Comparison of ENCODE assay signal across 8 cellular contexts in the genomic region with DNA sequence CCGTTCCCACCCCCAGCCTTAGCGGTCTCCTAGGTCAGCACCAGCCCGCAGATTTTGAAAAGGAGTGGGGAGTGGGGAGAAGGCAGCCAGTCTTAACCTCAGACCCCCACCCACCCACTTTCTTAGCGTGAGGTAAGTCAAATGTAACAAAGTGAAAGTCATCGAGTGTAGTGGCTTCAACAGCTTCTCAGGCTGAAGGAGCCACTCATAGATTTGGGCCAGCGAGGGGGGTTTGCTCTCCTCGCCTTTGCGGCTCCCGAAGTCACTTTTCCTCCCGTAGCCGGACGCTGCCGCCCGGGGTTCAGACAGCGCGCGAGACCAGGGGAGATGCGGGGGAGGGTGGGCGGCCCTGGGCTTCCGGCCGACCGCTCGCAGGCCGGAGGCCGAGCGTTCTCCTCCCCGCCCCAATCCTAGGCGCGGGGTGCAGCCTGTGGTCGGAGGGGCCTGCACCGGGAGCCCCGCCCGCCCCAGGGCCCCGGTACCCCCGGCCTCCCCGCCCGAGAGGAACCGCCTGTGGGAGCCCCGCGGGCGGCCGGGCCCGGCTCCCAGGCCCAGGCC. TPM values are rescaled to one million over a fixed set of nuclear protein-coding genes. Genes with fewer than 3 reads are reported as not detected.
DNase-seq lines count a peak whose midpoint lies in the region; ATAC-seq and TF ChIP-seq lines count a peak whose summit lies in the region.

No MANE protein-coding gene starts in this region.

- peak overlapping the region; percentile 62 for H3K4me3 Mint-ChIP-seq in activated naive CD4-positive, alpha-beta T cell treated with anti-CD3 and anti-CD28 coated beads for 36 hours

- ATAC-seq in right lobe of liver: no peak
- no peak for ATAC-seq in GM18909 (IDR thresholded peaks at IDR 0.05; ENCODE audit: poor library complexity, unreplicated experiment)

- H3K9me3 ChIP-seq in right lobe of liver: no peaks in the 10 kb centered on the region
- H3K9me3 ChIP-seq in thymus (ENCODE audit: control insufficient read depth): no peaks in the 10 kb centered on the region

- DNase-seq in activated naive CD4-positive, alpha-beta T cell treated with anti-CD3 and anti-CD28 coated beads for 36 hours: no peak
- no peak for DNase-seq in activated naive CD4-positive, alpha-beta T cell treated with anti-CD3 and anti-CD28 coated beads, Interleukin-2, amount 50 U/mL, for 16 hours
- DNase-seq in brain microvascular endothelial cell (no peak), right lobe of liver (peak in 1 of 3 donors; percentile 20), superior temporal gyrus (ENCODE audit: extremely low spot score) (no peak), cerebellar cortex (ENCODE audit: low spot score) (no peak)

- H3K36me3 ChIP-seq in brain microvascular endothelial cell (replicated peaks) (no peaks in the 10 kb centered on the region), right lobe of liver (no peaks in the 10 kb centered on the region), thymus (ENCODE audit: control insufficient read depth, insufficient read depth) (no peaks in the 10 kb centered on the region)

- intact Hi-C loops in activated naive CD4-positive, alpha-beta T cell treated with anti-CD3 and anti-CD28 coated beads for 36 hours (cut with micrococcal nuclease): loop anchor here (5.0 to 10.0 kb wide), 2 partner anchors 192 to 1074 kb away; a partner anchor contains a TSS
- intact Hi-C loops in right lobe of liver (cut with DNase I): no loop called here

- no peaks in the 10 kb centered on the region for H3K36me3 Mint-ChIP-seq in activated naive CD4-positive, alpha-beta T cell treated with anti-CD3 and anti-CD28 coated beads for 36 hours (ENCODE audit: low read depth)

- TF ChIP-seq CTCF in brain microvascular endothelial cell (IDR thresholded peaks at IDR 0.05; ENCODE audit: low read depth, low read length, missing control alignments): no peak
- TF ChIP-seq CTCF in right lobe of liver (IDR thresholded peaks at IDR 0.05): no peak

- no peaks in the 10 kb centered on the region for H3K9me3 Mint-ChIP-seq in activated naive CD4-positive, alpha-beta T cell treated with anti-CD3 and anti-CD28 coated beads for 36 hours

- no peak for TF ChIP-seq POLR2A in right lobe of liver (IDR thresholded peaks at IDR 0.05)

- H3K27me3 ChIP-seq in brain microvascular endothelial cell (replicated peaks) (peaks cover 81% of the 10 kb centered on the region), right lobe of liver (peaks cover 5 to 52% of the 10 kb centered on the region in 2 donors), thymus (ENCODE audit: control insufficient read depth, insufficient read depth) (peaks cover 98% of the 10 kb centered on the region)

- H3K27ac Mint-ChIP-seq in activated naive CD4-positive, alpha-beta T cell treated with anti-CD3 and anti-CD28 coated beads for 36 hours: no peak overlapping the region

- in situ Hi-C loops in brain microvascular endothelial cell (cut with HindIII; ENCODE audit: low pct_ligation_motif_present, low sequenced_read_pairs): no loop called here

- H3K27ac ChIP-seq in brain microvascular endothelial cell (no peak overlapping the region), right lobe of liver (no peak overlapping the region), thymus (ENCODE audit: low read depth) (no peak overlapping the region)

- peak overlapping the region; percentile 24 for H3K4me3 ChIP-seq in brain microvascular endothelial cell (ENCODE audit: low read depth, low read length)
- H3K4me3 ChIP-seq in right lobe of liver: peak overlapping the region; percentile 9 to 36 (median 23)
- H3K4me3 ChIP-seq in thymus (ENCODE audit: low read length): peak overlapping the region; percentile 30

- WGBS in right lobe of liver (ENCODE audit: insufficient coverage, low coverage, low lambda C conversion rate, missing lambda C conversion rate): 4% methylated on average over 19 of the region's 43 CpGs
- 2% methylated on average over 43 of the region's 43 CpGs for WGBS in thymus

- H3K4me1 Mint-ChIP-seq in activated naive CD4-positive, alpha-beta T cell treated with anti-CD3 and anti-CD28 coated beads for 36 hours (ENCODE audit: low read depth): peaks cover 49% of the 10 kb centered on the region

- H3K4me1 ChIP-seq in right lobe of liver (peaks cover 0 to 47% (median 14%) of the 10 kb centered on the region in 4 donors), thymus (ENCODE audit: control insufficient read depth, insufficient read depth, low read length) (no peaks in the 10 kb centered on the region)

- CTCF ChIA-PET in activated naive CD4-positive, alpha-beta T cell treated with anti-CD3 and anti-CD28 coated beads for 36 hours (lab: Charles Lee): interaction anchor here (1.2 to 1.8 kb wide), 4 partner anchors 11 to 276 kb away, joined by 3 to 5 read pairs (median 4); no protein-coding TSS in a partner anchor

- peaks cover 73% of the 10 kb centered on the region for H3K27me3 Mint-ChIP-seq in activated naive CD4-positive, alpha-beta T cell treated with anti-CD3 and anti-CD28 coated beads for 36 hours (ENCODE audit: low read depth)

RNA-seq across cellular contexts. Expression of a gene that starts 3.4 kb away (rescaled TPM):
- total RNA-seq in activated naive CD4-positive, alpha-beta T cell treated with anti-CD3 and anti-CD28 coated beads for 36 hours: not detected
- not detected for total RNA-seq in right lobe of liver
- polyA plus RNA-seq in thymus: 0.09 TPM
